28 cellular contexts compared by ENCODE assay signal in genomic region chr22:29904020-29904419, GRCh38.
"Had no signal": no experiment of that assay in that cellular context is flagged by ENCODE, and none has a peak within 500 bp of the region (broad histone marks: within the 10 kb centered on the region; RNA-seq: fewer than 3 reads in every experiment).

No MANE protein-coding gene starts in this region.

- FAIRE-seq: endothelial cell of umbilical vein, islet of Langerhans had no signal

- H3K9me3 Mint-ChIP-seq: dendritic cell treated with granulocyte-macrophage colony-stimulating factor and Interleukin-4, amounts not matched to agents 40 ng/mL and 50 ng/mL, for 4 days; endodermal cell; naive B cell; natural killer cell treated with Interleukin-12 subunit alpha and Interleukin-12 subunit beta and Interleukin-15 and Interleukin-18, amount 100 ng/mL, for 72 hours; neural crest cell; stimulated activated naive B cell treated with anti-CD40 and anti-IgM and Interleukin-4, amounts not matched to agents 10 μg/mL and 1 μg/mL and 100 μg/mL, for 72 hours; stimulated activated naive CD8-positive, alpha-beta T cell treated with anti-CD3 and anti-CD28 coated beads, Interleukin-15, Interleukin-2, amounts not matched to agents 100 ng/mL and 50 ng/mL, for 24 hours had no signal

- H3K27me3 Mint-ChIP-seq: dendritic cell treated with granulocyte-macrophage colony-stimulating factor and Interleukin-4, amounts not matched to agents 40 ng/mL and 50 ng/mL, for 4 days; naive B cell; natural killer cell treated with Interleukin-12 subunit alpha and Interleukin-12 subunit beta and Interleukin-15 and Interleukin-18, amount 100 ng/mL, for 72 hours; stimulated activated naive B cell treated with anti-CD40 and anti-IgM and Interleukin-4, amounts not matched to agents 10 μg/mL and 1 μg/mL and 100 μg/mL, for 72 hours; stimulated activated naive CD8-positive, alpha-beta T cell treated with anti-CD3 and anti-CD28 coated beads, Interleukin-15, Interleukin-2, amounts not matched to agents 100 ng/mL and 50 ng/mL, for 24 hours had no signal

- H3K4me1 ChIP-seq: colonic mucosa had no signal

- H3K4me3 Mint-ChIP-seq: dendritic cell treated with granulocyte-macrophage colony-stimulating factor and Interleukin-4, amounts not matched to agents 40 ng/mL and 50 ng/mL, for 4 days; endodermal cell; natural killer cell treated with Interleukin-12 subunit alpha and Interleukin-12 subunit beta and Interleukin-15 and Interleukin-18, amount 100 ng/mL, for 72 hours; neural crest cell; stimulated activated naive B cell treated with anti-CD40 and anti-IgM and Interleukin-4, amounts not matched to agents 10 μg/mL and 1 μg/mL and 100 μg/mL, for 72 hours; stimulated activated naive CD8-positive, alpha-beta T cell treated with anti-CD3 and anti-CD28 coated beads, Interleukin-15, Interleukin-2, amounts not matched to agents 100 ng/mL and 50 ng/mL, for 24 hours had no signal

- H3K27ac ChIP-seq: colonic mucosa, esophagus muscularis mucosa, foreskin keratinocyte, gastroesophageal sphincter, heart left ventricle, lower lobe of right lung, prostate gland, sigmoid colon, spleen, thoracic aorta, tibial nerve, upper lobe of right lung, vagina had no signal

- DNase-seq: colonic mucosa; effector CD8-positive, alpha-beta T cell; endodermal cell; foreskin keratinocyte; heart left ventricle; hippocampal formation; left ventricle myocardium superior; lower lobe of right lung; naive B cell; nucleus accumbens; right cardiac atrium; sigmoid colon; spleen; stimulated activated CD4-positive, alpha-beta T cell treated with anti-CD3 and anti-CD28 coated beads, Interleukin-4, amount 100 ng/mL, for 4 hours; stimulated activated naive B cell treated with anti-CD40 and anti-IgM and Interleukin-4, amounts not matched to agents 10 μg/mL and 1 μg/mL and 100 μg/mL, for 72 hours; upper lobe of right lung had no signal

- H3K36me3 Mint-ChIP-seq: naive B cell; natural killer cell treated with Interleukin-12 subunit alpha and Interleukin-12 subunit beta and Interleukin-15 and Interleukin-18, amount 100 ng/mL, for 72 hours; stimulated activated naive B cell treated with anti-CD40 and anti-IgM and Interleukin-4, amounts not matched to agents 10 μg/mL and 1 μg/mL and 100 μg/mL, for 72 hours had no signal

- H3K4me3 ChIP-seq: colonic mucosa, esophagus muscularis mucosa, gastroesophageal sphincter, heart left ventricle, lower lobe of right lung, prostate gland, sigmoid colon, spleen, thoracic aorta, tibial nerve, upper lobe of right lung, vagina had no signal

- H3K27me3 ChIP-seq: colonic mucosa, esophagus muscularis mucosa, foreskin keratinocyte, gastroesophageal sphincter, heart left ventricle, sigmoid colon, spleen, tibial nerve, upper lobe of right lung, vagina had no signal

- ATAC-seq: foreskin keratinocyte; gastroesophageal sphincter; heart left ventricle; left ventricle myocardium superior; lower lobe of right lung; natural killer cell treated with Interleukin-12 subunit alpha and Interleukin-12 subunit beta and Interleukin-15 and Interleukin-18, amount 100 ng/mL, for 72 hours; right cardiac atrium; stimulated activated naive B cell treated with anti-CD40 and anti-IgM and Interleukin-4, amounts not matched to agents 10 μg/mL and 1 μg/mL and 100 μg/mL, for 72 hours; upper lobe of right lung had no signal

- H3K9me3 ChIP-seq: colonic mucosa, esophagus muscularis mucosa, gastroesophageal sphincter, heart left ventricle, lower lobe of right lung, prostate gland, sigmoid colon, spleen, thoracic aorta, tibial nerve, upper lobe of right lung, vagina had no signal

- H3K36me3 ChIP-seq: colonic mucosa, esophagus muscularis mucosa, gastroesophageal sphincter, heart left ventricle, lower lobe of right lung, prostate gland, sigmoid colon, spleen, thoracic aorta, tibial nerve, upper lobe of right lung, vagina had no signal

- H3K27ac Mint-ChIP-seq: dendritic cell treated with granulocyte-macrophage colony-stimulating factor and Interleukin-4, amounts not matched to agents 40 ng/mL and 50 ng/mL, for 4 days; endodermal cell; natural killer cell treated with Interleukin-12 subunit alpha and Interleukin-12 subunit beta and Interleukin-15 and Interleukin-18, amount 100 ng/mL, for 72 hours; stimulated activated naive B cell treated with anti-CD40 and anti-IgM and Interleukin-4, amounts not matched to agents 10 μg/mL and 1 μg/mL and 100 μg/mL, for 72 hours; stimulated activated naive CD8-positive, alpha-beta T cell treated with anti-CD3 and anti-CD28 coated beads, Interleukin-15, Interleukin-2, amounts not matched to agents 100 ng/mL and 50 ng/mL, for 24 hours had no signal
